ENCODE assay signal across 1 cellular context in the genomic region with DNA sequence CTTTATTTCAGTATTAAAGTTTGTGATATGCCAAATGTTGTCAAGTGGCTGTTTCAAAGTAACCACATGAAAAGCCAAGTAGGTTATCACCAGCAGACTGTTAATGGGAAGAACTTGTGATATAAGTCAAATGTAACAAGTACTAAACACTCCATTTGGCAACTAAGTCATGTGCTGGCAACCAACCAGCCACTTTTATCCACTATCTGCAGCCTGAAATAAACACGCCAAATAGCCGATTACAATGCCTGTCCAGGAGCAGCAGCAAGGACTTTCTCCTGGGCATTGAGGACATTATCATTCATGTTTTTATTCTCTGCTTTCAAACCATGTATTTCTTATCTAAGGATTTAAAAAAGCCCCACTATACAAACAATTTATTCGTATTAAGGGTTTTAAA.
TF ChIP-seq lines count a peak whose summit lies in the region.

No MANE protein-coding gene starts in this region.

TF ChIP-seq in SK-N-SH, 30 proteins besides CTCF, POLR2A, EP300 and RAD21 (continued from another document):
- TF ChIP-seq USF1 (IDR thresholded peaks at IDR 0.05; ENCODE audit: borderline replicate concordance, low read depth) (no peak), MAX (IDR thresholded peaks at IDR 0.05; ENCODE audit: low read depth) (no peak), RCOR1 (IDR thresholded peaks at IDR 0.05; ENCODE audit: low read length) (no peak), POLR2AphosphoS5 (IDR thresholded peaks at IDR 0.05; ENCODE audit: low read depth, low read length) (no peak), TAF1 (IDR thresholded peaks at IDR 0.05; ENCODE audit: borderline replicate concordance, low read depth, low read length) (no peak), JUND (IDR thresholded peaks at IDR 0.05) (no peak), TCF12 (IDR thresholded peaks at IDR 0.05) (no peak), MXI1 (IDR thresholded peaks at IDR 0.05; ENCODE audit: low read depth, low read length) (no peak)
- TF ChIP-seq, protein P1, sequence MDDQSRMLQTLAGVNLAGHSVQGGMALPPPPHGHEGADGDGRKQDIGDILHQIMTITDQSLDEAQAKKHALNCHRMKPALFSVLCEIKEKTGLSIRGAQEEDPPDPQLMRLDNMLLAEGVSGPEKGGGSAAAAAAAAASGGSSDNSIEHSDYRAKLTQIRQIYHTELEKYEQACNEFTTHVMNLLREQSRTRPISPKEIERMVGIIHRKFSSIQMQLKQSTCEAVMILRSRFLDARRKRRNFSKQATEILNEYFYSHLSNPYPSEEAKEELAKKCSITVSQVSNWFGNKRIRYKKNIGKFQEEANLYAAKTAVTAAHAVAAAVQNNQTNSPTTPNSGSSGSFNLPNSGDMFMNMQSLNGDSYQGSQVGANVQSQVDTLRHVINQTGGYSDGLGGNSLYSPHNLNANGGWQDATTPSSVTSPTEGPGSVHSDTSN (IDR thresholded peaks at IDR 0.05), result no peak
